Comparison of ENCODE assay signal across 15 cellular contexts in the genomic region with DNA sequence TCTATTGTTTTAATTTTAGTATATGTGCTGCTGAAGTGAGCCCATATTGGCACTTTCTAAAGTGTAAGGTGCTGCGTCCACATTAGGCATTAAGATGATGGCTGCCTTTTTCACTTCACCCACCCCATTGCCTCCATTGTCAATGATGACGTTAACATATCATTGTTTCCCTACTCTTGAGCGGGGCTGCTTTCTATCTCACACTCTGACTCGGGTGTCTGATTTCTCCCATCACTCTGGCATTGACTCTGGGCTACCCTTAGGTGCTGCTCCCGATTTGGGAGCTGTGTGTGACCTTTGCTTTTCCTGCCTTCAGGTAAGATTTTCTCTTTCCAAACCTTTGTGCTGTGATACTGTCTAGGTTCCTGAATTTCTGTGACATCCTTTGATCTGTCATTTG. TPM values are rescaled to one million over a fixed set of nuclear protein-coding genes. Genes with fewer than 3 reads are reported as not detected.
DNase-seq lines count a peak whose midpoint lies in the region; ATAC-seq and TF ChIP-seq lines count a peak whose summit lies in the region.
"Had no signal": no experiment of that assay in that cellular context is flagged by ENCODE, and none has a peak within 500 bp of the region (broad histone marks: within the 10 kb centered on the region; RNA-seq: fewer than 3 reads in every experiment).

No MANE protein-coding gene starts in this region.

- H3K36me3 ChIP-seq in esophagus squamous epithelium = no peaks in the 10 kb centered on the region

- H3K27ac Mint-ChIP-seq in stimulated activated naive CD8-positive, alpha-beta T cell treated with anti-CD3 and anti-CD28 coated beads, Interleukin-15, Interleukin-2, amounts not matched to agents 100 ng/mL and 50 ng/mL, for 24 hours = peak overlapping the region; percentile 33
- H3K27ac Mint-ChIP-seq in stimulated activated naive CD8-positive, alpha-beta T cell treated with anti-CD3 and anti-CD28 coated beads, Interleukin-15, amount 100 ng/mL, for 72 hours = peak overlapping the region in 1 of 2 donors; percentile 61
- H3K27ac Mint-ChIP-seq: CD8-positive, alpha-beta T cell had no signal

- H3K9me3 Mint-ChIP-seq in stimulated activated naive CD8-positive, alpha-beta T cell treated with anti-CD3 and anti-CD28 coated beads, Interleukin-15, Interleukin-2, amounts not matched to agents 100 ng/mL and 50 ng/mL, for 24 hours = no peaks in the 10 kb centered on the region
- no peaks in the 10 kb centered on the region for H3K9me3 Mint-ChIP-seq in stimulated activated naive CD8-positive, alpha-beta T cell treated with anti-CD3 and anti-CD28 coated beads, Interleukin-15, amount 100 ng/mL, for 72 hours
- H3K9me3 Mint-ChIP-seq: CD8-positive, alpha-beta T cell had no signal

- no peak for TF ChIP-seq POLR2A in lower leg skin (IDR thresholded peaks at IDR 0.05)
- no peak for TF ChIP-seq POLR2A in esophagus squamous epithelium (IDR thresholded peaks at IDR 0.05)

- 73 to 74% methylated on average over 5 of the region's 5 CpGs for WGBS in lower leg skin, 2 donors
- WGBS in esophagus squamous epithelium, 2 donors = 62 to 77% methylated on average over 5 of the region's 5 CpGs

- intact Hi-C loops in lower leg skin (cut with DNase I; ENCODE audit: low total_unique reads) = no loop called here
- intact Hi-C loops in esophagus squamous epithelium (cut with DNase I) = no loop called here

- H3K27ac ChIP-seq in esophagus squamous epithelium = no peak overlapping the region
- H3K27ac ChIP-seq: 22Rv1 had no signal

- no peaks in the 10 kb centered on the region for H3K4me1 Mint-ChIP-seq in stimulated activated naive CD8-positive, alpha-beta T cell treated with anti-CD3 and anti-CD28 coated beads, Interleukin-15, Interleukin-2, amounts not matched to agents 100 ng/mL and 50 ng/mL, for 24 hours (ENCODE audit: low read depth)
- H3K4me1 Mint-ChIP-seq in stimulated activated naive CD8-positive, alpha-beta T cell treated with anti-CD3 and anti-CD28 coated beads, Interleukin-15, amount 100 ng/mL, for 72 hours = no peaks in the 10 kb centered on the region

- no peaks in the 10 kb centered on the region for H3K9me3 ChIP-seq in esophagus squamous epithelium

- no peak for ATAC-seq in stimulated activated naive CD8-positive, alpha-beta T cell treated with anti-CD3 and anti-CD28 coated beads, Interleukin-15, amount 100 ng/mL, for 72 hours
- ATAC-seq: CD8-positive, alpha-beta T cell had no signal

- H3K4me3 Mint-ChIP-seq in stimulated activated naive CD8-positive, alpha-beta T cell treated with anti-CD3 and anti-CD28 coated beads, Interleukin-15, Interleukin-2, amounts not matched to agents 100 ng/mL and 50 ng/mL, for 24 hours = no peak overlapping the region
- H3K4me3 Mint-ChIP-seq in stimulated activated naive CD8-positive, alpha-beta T cell treated with anti-CD3 and anti-CD28 coated beads, Interleukin-15, amount 100 ng/mL, for 72 hours = no peak overlapping the region
- H3K4me3 Mint-ChIP-seq: CD14-positive monocyte; CD8-positive, alpha-beta T cell had no signal

- peak; percentile 25 for DNase-seq in NCI-H1436 (lab: John Stamatoyannopoulos, UW)
- no peak for DNase-seq in NCI-H1436 treated with DMSO at 0.1 percent for 48 hours (lab: John Stamatoyannopoulos, UW)
- DNase-seq in stimulated activated naive CD8-positive, alpha-beta T cell treated with anti-CD3 and anti-CD28 coated beads, Interleukin-15, amount 100 ng/mL, for 72 hours = no peak
- peak; percentile 38 for DNase-seq in iPS-NIHi11 (ENCODE audit: low spot score)
- no peak for DNase-seq in lower leg skin (ENCODE audit: low spot score in 2 of 2)
- DNase-seq in activated gamma-delta T cell (lab: John Stamatoyannopoulos, UW) = no peak
- DNase-seq in esophagus squamous epithelium (lab: John Stamatoyannopoulos, UW) = no peak
- DNase-seq: CD8-positive, alpha-beta T cell; COR-L47; DMS153; DMS79 treated with DMSO at 0.1 percent for 48 hours; EL had no signal

- no peaks in the 10 kb centered on the region for H3K27me3 ChIP-seq in esophagus squamous epithelium

- no peaks in the 10 kb centered on the region for H3K4me1 ChIP-seq in esophagus squamous epithelium

- no peak overlapping the region for H3K4me3 ChIP-seq in lower leg skin (ENCODE audit: low read depth, poor library complexity, severe bottlenecking)
- no peak overlapping the region for H3K4me3 ChIP-seq in esophagus squamous epithelium

- TF ChIP-seq CTCF in lower leg skin (IDR thresholded peaks at IDR 0.05) (no peak), esophagus squamous epithelium (IDR thresholded peaks at IDR 0.05) (no peak)

- no peaks in the 10 kb centered on the region for H3K27me3 Mint-ChIP-seq in stimulated activated naive CD8-positive, alpha-beta T cell treated with anti-CD3 and anti-CD28 coated beads, Interleukin-15, Interleukin-2, amounts not matched to agents 100 ng/mL and 50 ng/mL, for 24 hours
- H3K27me3 Mint-ChIP-seq in stimulated activated naive CD8-positive, alpha-beta T cell treated with anti-CD3 and anti-CD28 coated beads, Interleukin-15, amount 100 ng/mL, for 72 hours = peaks cover 17% of the 10 kb centered on the region

- H3K36me3 Mint-ChIP-seq in stimulated activated naive CD8-positive, alpha-beta T cell treated with anti-CD3 and anti-CD28 coated beads, Interleukin-15, Interleukin-2, amounts not matched to agents 100 ng/mL and 50 ng/mL, for 24 hours (ENCODE audit: low read depth) = no peaks in the 10 kb centered on the region
- H3K36me3 Mint-ChIP-seq: CD14-positive monocyte; CD8-positive, alpha-beta T cell had no signal

RNA-seq across cellular contexts. Expression of a gene that starts 28.8 kb away (rescaled TPM):
- 10 to 100 TPM in 2 of 4 donors, 1 to 10 TPM in 2; 5.7 to 22.9 (median 14.5) TPM for total RNA-seq in lower leg skin
- total RNA-seq in esophagus squamous epithelium = 10 to 100 TPM in 2 of 4 donors, 1 to 10 TPM in 2; 3.8 to 14.7 (median 8.8) TPM
- total RNA-seq: CD8-positive, alpha-beta T cell had no signal

Comparison
In these comparisons a context has a peak if more than half of its experiments do, and no peak if none do; other contexts are left out.
1. DNase-seq: peak in NCI-H1436 (single experiment) and iPS-NIHi11 (single experiment); none in NCI-H1436 treated with DMSO at 0.1 percent for 48 hours (single experiment), stimulated activated naive CD8-positive, alpha-beta T cell treated with anti-CD3 and anti-CD28 coated beads, Interleukin-15, amount 100 ng/mL, for 72 hours (0 of 2), lower leg skin (0 of 2), activated gamma-delta T cell (single experiment) and esophagus squamous epithelium (single experiment).